ENCODE assay signal across 11 cellular contexts in genomic region chr17:3665834-3666233, GRCh38. TPM values are rescaled to one million over a fixed set of nuclear protein-coding genes. Genes with fewer than 3 reads are reported as not detected.
A peak's percentile ranks its signal among the peaks of the same experiment; 100 is the strongest.
DNase-seq lines count a peak whose midpoint lies in the region; ATAC-seq and TF ChIP-seq lines count a peak whose summit lies in the region.
"Had no signal": no experiment of that assay in that cellular context is flagged by ENCODE, and none has a peak within 500 bp of the region (broad histone marks: within the 10 kb centered on the region; RNA-seq: fewer than 3 reads in every experiment).

No MANE protein-coding gene starts in this region.

- no peaks in the 10 kb centered on the region for H3K27me3 ChIP-seq in IMR-90 (ENCODE audit: control insufficient read depth, insufficient read depth, low read length)
- no peaks in the 10 kb centered on the region for H3K27me3 ChIP-seq in SJCRH30
- H3K27me3 ChIP-seq in transverse colon = no peaks in the 10 kb centered on the region
- H3K27me3 ChIP-seq: MG63 had no signal

- no CpG with 5 or more reads among the region's 5 CpGs for WGBS in IMR-90 (ENCODE audit: extremely low coverage in 2 of 2, insufficient read length in 1 of 2), 2 experiments
- 75% methylated on average over 5 of the region's 5 CpGs; no CpG with 5 or more reads in 1 of the 2 donors for WGBS in transverse colon (ENCODE audit: low coverage in 1 of 2), 2 donors

- H3K14ac ChIP-seq in IMR-90 (replicated peaks; ENCODE audit: low read depth, low read length) = no peak overlapping the region; the same call in 1 of the 2 replicates

- TF ChIP-seq POLR2A in IMR-90 (IDR thresholded peaks at IDR 0.05; ENCODE audit: low read depth, low read length) = no peak
- TF ChIP-seq POLR2A in transverse colon (IDR thresholded peaks at IDR 0.05) = no peak

- H4K5ac ChIP-seq in IMR-90 (ENCODE audit: low read depth, low read length) = no peak overlapping the region

- H3K18ac ChIP-seq in IMR-90 (ENCODE audit: low read depth, low read length) = no peak overlapping the region

- no peak for TF ChIP-seq EP300 in transverse colon (IDR thresholded peaks at IDR 0.05; ENCODE audit: low read depth)

- no peak overlapping the region for H2BK5ac ChIP-seq in IMR-90 (ENCODE audit: low read depth, low read length, poor library complexity, severe bottlenecking)

- no peaks in the 10 kb centered on the region for H3K9me3 Mint-ChIP-seq in brain
- H3K9me3 Mint-ChIP-seq in stimulated activated naive B cell treated with anti-CD40 and anti-IgM and Interleukin-4, amounts not matched to agents 10 μg/mL and 1 μg/mL and 100 μg/mL, for 72 hours = no peaks in the 10 kb centered on the region
- H3K9me3 Mint-ChIP-seq: activated T-cell treated with anti-CD3 and anti-CD28 coated beads, Interleukin-2, amount 50 U/mL, for 24 hours had no signal

- TF ChIP-seq CTCF in IMR-90 (conservative IDR thresholded peaks at IDR 0.05; ENCODE audit: low read depth, low read length) (no peak), brain (conservative IDR thresholded peaks at IDR 0.05) (no peak), transverse colon (IDR thresholded peaks at IDR 0.05) (no peak)

- peaks cover 4% of the 10 kb centered on the region for H3K27me3 Mint-ChIP-seq in brain
- H3K27me3 Mint-ChIP-seq in stimulated activated naive B cell treated with anti-CD40 and anti-IgM and Interleukin-4, amounts not matched to agents 10 μg/mL and 1 μg/mL and 100 μg/mL, for 72 hours = no peaks in the 10 kb centered on the region
- H3K27me3 Mint-ChIP-seq: activated T-cell treated with anti-CD3 and anti-CD28 coated beads, Interleukin-2, amount 50 U/mL, for 24 hours had no signal

- POLR2A ChIA-PET in IMR-90 (lab: Charles Lee; ENCODE audit: unreplicated experiment) = no interaction called here

- TF ChIP-seq RAD21 in IMR-90 (IDR thresholded peaks at IDR 0.05; ENCODE audit: low read length) = no peak

- H4K8ac ChIP-seq in IMR-90 (ENCODE audit: low read depth in 2 of 2, low read length in 2 of 2) = peak overlapping the region in 1 of 2 experiments; percentile 33; a peak in 1 of 4 replicates

- BruUV-seq in IMR-90 (replicated peaks; lab: Mats Ljungman, UMichigan) = TSS peak; percentile 20

- H3K4ac ChIP-seq in IMR-90 (ENCODE audit: low read depth, low read length) = no peak overlapping the region

- H3K4me3 Mint-ChIP-seq in brain = peak overlapping the region; percentile 80 to 99 (median 97)
- peak overlapping the region in 1 of 2 donors; percentile 50 for H3K4me3 Mint-ChIP-seq in stimulated activated naive B cell treated with anti-CD40 and anti-IgM and Interleukin-4, amounts not matched to agents 10 μg/mL and 1 μg/mL and 100 μg/mL, for 72 hours

- H3K4me3 ChIP-seq in IMR-90 (ENCODE audit: insufficient read depth, low read depth, low read length) = no peak overlapping the region
- H3K4me3 ChIP-seq in SJCRH30 = no peak overlapping the region
- no peak overlapping the region for H3K4me3 ChIP-seq in transverse colon
- H3K4me3 ChIP-seq: MG63 had no signal

- H2AFZ ChIP-seq in IMR-90 (replicated peaks; ENCODE audit: low read length, poor library complexity) = peak overlapping the region; percentile 37

- no peak overlapping the region; the same call in 1 of the 2 replicates for H3K4me2 ChIP-seq in IMR-90 (ENCODE audit: low read depth, low read length)

- peak overlapping the region; percentile 40; the same call in 1 of the 2 replicates for H3K23ac ChIP-seq in IMR-90 (ENCODE audit: low read depth, low read length)

- peaks cover 42% of the 10 kb centered on the region for H3K36me3 ChIP-seq in IMR-90 (ENCODE audit: control insufficient read depth, insufficient read depth, low read length)
- H3K36me3 ChIP-seq in SJCRH30 = no peaks in the 10 kb centered on the region
- peaks cover 0 to 17% (median 3%) of the 10 kb centered on the region in 4 donors for H3K36me3 ChIP-seq in transverse colon

- in situ Hi-C loops in IMR-90 (cut with MboI; ENCODE audit: low sequenced_read_pairs) (no loop called here), transverse colon (cut with MboI; ENCODE audit: low pct_ligation_motif_present in 1 of 4, low pct_unique_long_range_greater_than_20kb in 1 of 4, low sequenced_read_pairs in 3 of 4) (no loop called here)

- no peak overlapping the region for H2BK120ac ChIP-seq in IMR-90 (ENCODE audit: low read depth, low read length)

- no peak overlapping the region for H3K56ac ChIP-seq in IMR-90 (ENCODE audit: extremely low read depth, insufficient read depth, low read length)

- peaks cover 13% of the 10 kb centered on the region for H3K9me1 ChIP-seq in IMR-90 (ENCODE audit: insufficient read depth, low read length)

- peaks cover 6 to 63% of the 10 kb centered on the region in 2 experiments; a peak in 3 of 4 replicates for H3K79me1 ChIP-seq in IMR-90 (ENCODE audit: low read depth in 1 of 2, low read length in 2 of 2)

- peak overlapping the region; percentile 69 to 91 (median 82) for H3K27ac Mint-ChIP-seq in brain
- H3K27ac Mint-ChIP-seq in stimulated activated naive B cell treated with anti-CD40 and anti-IgM and Interleukin-4, amounts not matched to agents 10 μg/mL and 1 μg/mL and 100 μg/mL, for 72 hours = peak overlapping the region; percentile 74
- H3K27ac Mint-ChIP-seq: activated T-cell treated with anti-CD3 and anti-CD28 coated beads, Interleukin-2, amount 50 U/mL, for 24 hours had no signal

- H3K9me3 ChIP-seq in IMR-90 (ENCODE audit: control insufficient read depth, insufficient read depth, low read length) (no peaks in the 10 kb centered on the region), SJCRH30 (replicated peaks) (no peaks in the 10 kb centered on the region), transverse colon (no peaks in the 10 kb centered on the region)
- H3K9me3 ChIP-seq: MG63 had no signal

- H2BK20ac ChIP-seq in IMR-90 (ENCODE audit: low read depth, low read length) = no peak overlapping the region

- H3K4me1 ChIP-seq in IMR-90 (ENCODE audit: control insufficient read depth, insufficient read depth, low read length) (peaks cover 10% of the 10 kb centered on the region), SJCRH30 (no peaks in the 10 kb centered on the region), transverse colon (peaks cover 16 to 32% (median 25%) of the 10 kb centered on the region in 4 donors)

- dilution Hi-C loops in IMR-90 (cut with HindIII; ENCODE audit: low sequenced_read_pairs, unreplicated experiment) = no loop called here

- H3K4me1 Mint-ChIP-seq in brain = peaks cover 45% of the 10 kb centered on the region
- peaks cover 20 to 38% of the 10 kb centered on the region in 2 donors for H3K4me1 Mint-ChIP-seq in stimulated activated naive B cell treated with anti-CD40 and anti-IgM and Interleukin-4, amounts not matched to agents 10 μg/mL and 1 μg/mL and 100 μg/mL, for 72 hours

- peak overlapping the region; percentile 44 for H2AK9ac ChIP-seq in IMR-90 (replicated peaks; ENCODE audit: low read depth, low read length, poor library complexity)

- H2AK5ac ChIP-seq in IMR-90 (ENCODE audit: low read depth, low read length) = no peak overlapping the region; the same call in 1 of the 2 replicates

- H4K91ac ChIP-seq in IMR-90 (ENCODE audit: insufficient read depth, low read depth, low read length) = no peak overlapping the region

- H3K27ac ChIP-seq in IMR-90 (ENCODE audit: insufficient read depth, low read length) = no peak overlapping the region
- no peak overlapping the region for H3K27ac ChIP-seq in SJCRH30
- H3K27ac ChIP-seq in transverse colon = peak overlapping the region in 1 of 4 donors; percentile 10

- CTCF ChIA-PET in IMR-90 (lab: Yijun Ruan, JAX) = no interaction called here

- ATAC-seq in IMR-90 (ENCODE audit: low read depth) (no peak), HG02840 (IDR thresholded peaks at IDR 0.05; ENCODE audit: low FRiP score, unreplicated experiment) (no peak)
- ATAC-seq in stimulated activated naive B cell treated with anti-CD40 and anti-IgM and Interleukin-4, amounts not matched to agents 10 μg/mL and 1 μg/mL and 100 μg/mL, for 72 hours (replicated peaks) = no peak

- DNase-seq in IMR-90 (no peak), inferior parietal cortex (ENCODE audit: extremely low spot score) (peak; percentile 22), SJCRH30 (no peak), transverse colon (no peak)
- DNase-seq in stimulated activated naive B cell treated with anti-CD40 and anti-IgM and Interleukin-4, amounts not matched to agents 10 μg/mL and 1 μg/mL and 100 μg/mL, for 72 hours = no peak
- DNase-seq in effector CD8-positive, alpha-beta T cell (lab: John Stamatoyannopoulos, UW) = no peak
- DNase-seq: activated T-cell treated with anti-CD3 and anti-CD28 coated beads, Interleukin-2, amount 50 U/mL, for 24 hours; DMS79 treated with DMSO at 0.1 percent for 48 hours; MG63 had no signal

- no peak overlapping the region for H2BK15ac ChIP-seq in IMR-90 (ENCODE audit: low read depth, low read length)

- intact Hi-C loops in IMR-90 (cut with micrococcal nuclease) (loop anchor here (5.0 kb wide), 1 partner anchor 56 kb away; the partner anchor contains the start of gene HASPIN), transverse colon (cut with DNase I; ENCODE audit: low total_unique reads) (no loop called here)

- H3K9ac ChIP-seq in IMR-90 (ENCODE audit: low read depth, low read length) = no peak overlapping the region

- H4K20me1 ChIP-seq in IMR-90 (ENCODE audit: insufficient read depth, low read length) = peaks cover 56% of the 10 kb centered on the region

- peaks cover 10% of the 10 kb centered on the region for H3K36me3 Mint-ChIP-seq in brain
- H3K36me3 Mint-ChIP-seq in stimulated activated naive B cell treated with anti-CD40 and anti-IgM and Interleukin-4, amounts not matched to agents 10 μg/mL and 1 μg/mL and 100 μg/mL, for 72 hours = peaks cover 12 to 25% of the 10 kb centered on the region in 2 donors

RNA-seq across cellular contexts. Expression of gene TAX1BP3, which starts 2.5 kb away (rescaled TPM):
- total RNA-seq in IMR-90 (2012; rRNA removed) (146 and 170 TPM in 2 replicates), transverse colon (100 to 1,000 TPM; 129 to 451 (median 202) TPM)
- polyA plus RNA-seq in IMR-90 (2012; rRNA removed) (176 and 196 TPM in 2 replicates), brain (ENCODE audit: insufficient read depth, low read depth, low replicate concordance) (85.8 TPM)
- 234 and 272 TPM in 2 replicates for polyA plus RNA-seq in IMR-90 (2012; cell fraction: cytosol; rRNA removed)
- polyA plus RNA-seq in IMR-90 (2012; cell fraction: nucleus; rRNA removed; ENCODE audit: low replicate concordance) = 101 and 135 TPM in 2 replicates
- total RNA-seq in SJCRH30 (2014; rRNA removed; shearing (Covaris generic)) = 27.6 and 28.6 TPM in 2 replicates

RNA-seq across cellular contexts. Expression of gene EMC6, which starts 2.8 kb away (rescaled TPM):
- total RNA-seq in IMR-90 (2012; rRNA removed) (10.8 and 10.9 TPM in 2 replicates), transverse colon (10 to 100 TPM in 2 of 4 donors, 1 to 10 TPM in 2; 3.0 to 24.4 (median 13.2) TPM)
- polyA plus RNA-seq in IMR-90 (2012; rRNA removed) (80.5 and 84.4 TPM in 2 replicates), brain (ENCODE audit: insufficient read depth, low read depth, low replicate concordance) (46.2 TPM)
- polyA plus RNA-seq in IMR-90 (2012; cell fraction: cytosol; rRNA removed) = 22.8 and 105 TPM in 2 replicates
- 23.6 and 35.6 TPM in 2 replicates for polyA plus RNA-seq in IMR-90 (2012; cell fraction: nucleus; rRNA removed; ENCODE audit: low replicate concordance)
- total RNA-seq in SJCRH30 (2014; rRNA removed; shearing (Covaris generic)) = 25.3 and 27.9 TPM in 2 replicates

RNA-seq across cellular contexts. Expression of gene CTNS, which starts 29.3 kb away (rescaled TPM):
- total RNA-seq in IMR-90 (2012; rRNA removed) (4.7 and 6.9 TPM in 2 replicates), transverse colon (10 to 100 TPM in 3 of 4 donors, 1 to 10 TPM in 1; 1.2 to 25.7 (median 18.8) TPM)
- polyA plus RNA-seq in IMR-90 (2012; rRNA removed) (4.7 and 5.3 TPM in 2 replicates), brain (ENCODE audit: insufficient read depth, low read depth, low replicate concordance) (9.9 TPM)
- polyA plus RNA-seq in IMR-90 (2012; cell fraction: cytosol; rRNA removed) = 3.1 and 5.1 TPM in 2 replicates
- 8.7 and 9.4 TPM in 2 replicates for polyA plus RNA-seq in IMR-90 (2012; cell fraction: nucleus; rRNA removed; ENCODE audit: low replicate concordance)
- total RNA-seq in SJCRH30 (2014; rRNA removed; shearing (Covaris generic)) = 6.0 and 8.1 TPM in 2 replicates

RNA-seq across cellular contexts. Expression of gene SHPK, which starts 29.8 kb away (rescaled TPM):
- total RNA-seq in IMR-90 (2012; rRNA removed) = 12.8 and 14.3 TPM in 2 replicates
- polyA plus RNA-seq in IMR-90 (2012; rRNA removed) = 10.7 and 11.1 TPM in 2 replicates
- 7.5 and 9.2 TPM in 2 replicates for polyA plus RNA-seq in IMR-90 (2012; cell fraction: cytosol; rRNA removed)
- polyA plus RNA-seq in IMR-90 (2012; cell fraction: nucleus; rRNA removed; ENCODE audit: low replicate concordance) = 20.4 and 20.5 TPM in 2 replicates
- 11.6 TPM for polyA plus RNA-seq in brain (ENCODE audit: insufficient read depth, low read depth, low replicate concordance)
- 11.4 and 12.4 TPM in 2 replicates for total RNA-seq in SJCRH30 (2014; rRNA removed; shearing (Covaris generic))
- total RNA-seq in transverse colon = 10 to 100 TPM in 3 of 4 donors, 1 to 10 TPM in 1; 9.0 to 50.9 (median 24.2) TPM

RNA-seq across cellular contexts. Expression of gene P2RX5, which starts 30.1 kb away (rescaled TPM):
- total RNA-seq in IMR-90 (2012; rRNA removed) (1.7 and 1.8 TPM in 2 replicates), transverse colon (10 to 100 TPM in 1 of 4 donors, 1 to 10 TPM in 1, under 1 TPM in 2; 0.68 to 11.4 (median 2.1) TPM)
- polyA plus RNA-seq in IMR-90 (2012; rRNA removed) (3.5 and 3.7 TPM in 2 replicates), brain (ENCODE audit: insufficient read depth, low read depth, low replicate concordance) (3.1 TPM)
- polyA plus RNA-seq in IMR-90 (2012; cell fraction: cytosol; rRNA removed) = 2.1 and 4.3 TPM in 2 replicates
- 4.0 and 4.2 TPM in 2 replicates for polyA plus RNA-seq in IMR-90 (2012; cell fraction: nucleus; rRNA removed; ENCODE audit: low replicate concordance)
- 1.2 and 3.0 TPM in 2 replicates for total RNA-seq in SJCRH30 (2014; rRNA removed; shearing (Covaris generic))
